Comparison of ENCODE assay signal across 8 cellular contexts in genomic region chr12:55966408-55967281, GRCh38. TPM values are rescaled to one million over a fixed set of nuclear protein-coding genes. Genes with fewer than 3 reads are reported as not detected.
DNase-seq lines count a peak whose midpoint lies in the region; ATAC-seq and TF ChIP-seq lines count a peak whose summit lies in the region.

CDK2 (plus strand) TSS chr12:55966830; CDS start chr12:55967009, 179 bp downstream.

- H3K9ac ChIP-seq in HUES6 (ENCODE audit: low read length) (peak within 1 kb of the TSS; percentile 88), OCI-LY3 (ENCODE audit: low read length) (peak within 1 kb of the TSS; percentile 96)

- intact Hi-C loops in mucosa of descending colon (cut with DNase I, micrococcal nuclease), result no loop called here

- H3K36me3 ChIP-seq in HUES6 (ENCODE audit: control insufficient read depth, insufficient read depth, low read length) (peaks cover 36% of the 10 kb centered on the region), OCI-LY3 (replicated peaks; ENCODE audit: low read depth, low read length) (peaks cover 21% of the 10 kb centered on the region), mucosa of descending colon (ENCODE audit: low read depth) (no peaks in the 10 kb centered on the region)

- peak within 1 kb of the TSS; percentile 94 for H2AFZ ChIP-seq in OCI-LY3 (ENCODE audit: low read depth, low read length)

- TF ChIP-seq CTCF in OCI-LY3 (IDR thresholded peaks at IDR 0.05; ENCODE audit: low read depth, low read length) (no peak), epithelial cell of esophagus (IDR thresholded peaks at IDR 0.05; ENCODE audit: insufficient read depth, low read depth, low read length, missing control alignments) (no peak), mucosa of descending colon (IDR thresholded peaks at IDR 0.05) (no peak)

- H3K27ac ChIP-seq in HUES6 (ENCODE audit: low read depth, low read length) (peak within 1 kb of the TSS; percentile 74; the same call in 1 of the 2 replicates), OCI-LY3 (ENCODE audit: low read length) (peak within 1 kb of the TSS; percentile 25)

- DNase-seq in DMS 273 (lab: John Stamatoyannopoulos, UW; ENCODE audit: unreplicated experiment), result peak; percentile 92
- DNase-seq in activated T-cell treated with anti-CD3 and anti-CD28 coated beads for 1 hour (ENCODE audit: low read depth), result peak; percentile 88
- DNase-seq in epithelial cell of esophagus (ENCODE audit: low read depth), result peak; percentile 84
- DNase-seq in mucosa of descending colon, result peak; percentile 95 to 98 (median 97)
- DNase-seq in stimulated activated CD8-positive, alpha-beta memory T cell treated with anti-CD3 and anti-CD28 coated beads, Interleukin-4, amount 100 ng/mL, for 1 hour (ENCODE audit: low read depth in 2 of 2, low spot score in 1 of 2), result peak; percentile 80 to 81

- peak within 1 kb of the TSS; percentile 93 for H3K4me2 ChIP-seq in OCI-LY3 (ENCODE audit: low read length)

- peak; percentile 97 for ATAC-seq in GM21423 (IDR thresholded peaks at IDR 0.05; ENCODE audit: unreplicated experiment)
- ATAC-seq in mucosa of descending colon, result peak; percentile 99

- H4K20me1 ChIP-seq in OCI-LY3 (ENCODE audit: insufficient read depth, low read length), result no peaks in the 10 kb centered on the region

- H3K4me1 ChIP-seq in HUES6 (ENCODE audit: control insufficient read depth, insufficient read depth, low read length), result peaks cover 18% of the 10 kb centered on the region
- peaks cover 25% of the 10 kb centered on the region for H3K4me1 ChIP-seq in OCI-LY3 (ENCODE audit: low read length)
- H3K4me1 ChIP-seq in mucosa of descending colon (ENCODE audit: low read depth), result peaks cover 5% of the 10 kb centered on the region

- H3K79me2 ChIP-seq in OCI-LY3 (ENCODE audit: low read length), result peaks cover 13% of the 10 kb centered on the region

- H3K27me3 ChIP-seq in HUES6 (ENCODE audit: control insufficient read depth, insufficient read depth, low read length), result no peaks in the 10 kb centered on the region
- H3K27me3 ChIP-seq in OCI-LY3 (ENCODE audit: low read depth, low read length), result no peaks in the 10 kb centered on the region

- H3K9me3 ChIP-seq in HUES6 (ENCODE audit: control insufficient read depth, insufficient read depth, low read depth, low read length) (no peaks in the 10 kb centered on the region), OCI-LY3 (ENCODE audit: insufficient read depth, low read length) (no peaks in the 10 kb centered on the region), mucosa of descending colon (no peaks in the 10 kb centered on the region)

- H3K4me3 ChIP-seq in HUES6 (ENCODE audit: low read depth, low read length) (peak within 1 kb of the TSS; percentile 94), OCI-LY3 (ENCODE audit: low read length) (peak within 1 kb of the TSS; percentile 96), epithelial cell of esophagus (ENCODE audit: low read length) (peak within 1 kb of the TSS; percentile 87), mucosa of descending colon (peak within 1 kb of the TSS; percentile 45)

RNA-seq across cellular contexts. Expression of gene CDK2, which starts in this region (rescaled TPM):
- 10 to 100 TPM; 17.1 to 22.1 (median 20.8) TPM for total RNA-seq in mucosa of descending colon

Comparison
In these comparisons a context has a peak if more than half of its experiments do, and no peak if none do; other contexts are left out.
1. Peak in every context shown above with its lines: DNase-seq, ATAC-seq, H3K4me3 ChIP-seq and H3K27ac ChIP-seq.
2. H3K4me3 ChIP-seq: peak in every context shown above with its lines; median percentile 96 in OCI-LY3; 94 in HUES6; 87 in epithelial cell of esophagus; 45 in mucosa of descending colon.